Comparison of ENCODE assay signal across 8 cellular contexts in the genomic region with DNA sequence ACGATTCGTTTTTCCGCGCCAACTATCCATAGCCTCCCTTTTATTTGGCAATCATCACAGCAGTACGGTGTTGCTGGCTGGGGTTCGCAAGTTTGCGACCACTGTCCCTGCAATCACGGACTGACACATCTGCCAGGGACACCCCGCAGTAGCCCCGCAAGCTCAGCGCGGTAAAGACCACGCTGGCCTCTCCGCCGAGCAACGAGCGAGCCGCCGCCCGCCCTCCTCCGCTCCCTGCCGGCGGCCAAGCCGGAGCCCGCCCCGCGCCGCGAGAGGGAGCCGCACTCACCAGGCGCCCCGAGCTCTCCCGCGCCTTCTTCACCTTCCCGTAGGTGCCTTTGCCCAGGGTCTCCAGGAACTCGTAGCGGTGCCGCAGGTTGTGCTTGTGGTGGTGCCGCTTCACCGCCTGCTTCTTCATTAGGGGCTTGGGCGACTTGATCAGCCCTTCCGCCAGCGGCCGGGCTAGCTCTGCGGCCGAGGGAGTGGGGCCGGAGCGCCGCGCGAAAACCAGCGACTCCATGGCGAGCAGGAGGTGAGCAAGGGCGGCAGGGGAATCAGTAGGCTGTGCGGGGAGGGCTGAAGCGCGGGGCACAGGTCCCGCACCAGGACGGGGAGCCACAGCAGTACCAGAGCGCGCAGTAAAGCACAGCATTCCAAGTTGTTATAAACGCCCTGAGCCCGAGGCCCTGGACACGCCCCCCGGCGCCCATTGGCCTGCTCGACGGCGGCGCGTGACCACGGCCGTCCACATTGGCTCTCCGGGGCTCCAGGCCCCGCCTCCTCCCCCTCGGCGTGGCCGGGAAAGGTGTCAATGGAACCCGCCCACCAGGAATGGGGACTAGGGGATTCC. TPM values are rescaled to one million over a fixed set of nuclear protein-coding genes. Genes with fewer than 3 reads are reported as not detected.
A peak's percentile ranks its signal among the peaks of the same experiment; 100 is the strongest.
DNase-seq lines count a peak whose midpoint lies in the region; FAIRE-seq and TF ChIP-seq lines count a peak whose summit lies in the region.

Gene NUAK2 (minus strand): TSS at position 637 of the 850 bp plus-strand sequence. CDS start 117 bp downstream, at position 520.

- peak within 1 kb of the TSS; percentile 94 for H3K4me2 ChIP-seq in OCI-LY7 (ENCODE audit: low read length)

- POLR2A ChIA-PET in OCI-LY7 (lab: Charles Lee): interaction anchor here (0.6 to 15.8 kb wide), 6 partner anchors 21 to 1238 kb away, joined by 3 to 162 read pairs (median 4); no protein-coding TSS in a partner anchor

- H3K4me3 ChIP-seq in OCI-LY7 (ENCODE audit: low read depth, low read length, poor library complexity, severe bottlenecking): peak within 1 kb of the TSS; percentile 75
- peak within 1 kb of the TSS; percentile 98 for H3K4me3 ChIP-seq in mononuclear cell (ENCODE audit: low read length)

- DNase-seq in D341Med (ENCODE audit: low spot score) (peak; percentile 94), HT-29 (ENCODE audit: low spot score) (peak; percentile 93), OCI-LY7 (ENCODE audit: low spot score) (peak; percentile 87), erythroblast (lab: John Stamatoyannopoulos, UW) (peak; percentile 56 to 62), GM19239 (ENCODE audit: insufficient read length, low spot score) (no peak)
- peak; percentile 89 for DNase-seq in activated T-cell treated with anti-CD3 and anti-CD28 coated beads, Interleukin-2, amount 50 U/mL, for 24 hours
- DNase-seq in stimulated activated CD8-positive, alpha-beta memory T cell treated with anti-CD3 and anti-CD28 coated beads, Interleukin-2, amount 100 ng/mL, for 1 hour (ENCODE audit: low read depth in 2 of 2): peak; percentile 63 to 69

- intact Hi-C loops in OCI-LY7 (cut with micrococcal nuclease; ENCODE audit: unreplicated experiment): loop anchor here (1.0 to 2.0 kb wide), 2 partner anchors 21 to 33 kb away; no protein-coding TSS in a partner anchor

- H3K79me2 ChIP-seq in OCI-LY7 (ENCODE audit: insufficient read depth, low read depth, low read length): peaks cover 25% of the 10 kb centered on the region; the same call in 1 of the 2 replicates

- H3K9me3 ChIP-seq in OCI-LY7 (ENCODE audit: low read length) (no peaks in the 10 kb centered on the region), mononuclear cell (ENCODE audit: low read depth, low read length) (no peaks in the 10 kb centered on the region)

- H3K4me3 Mint-ChIP-seq in activated T-cell treated with anti-CD3 and anti-CD28 coated beads, Interleukin-2, amount 50 U/mL, for 24 hours: peak within 1 kb of the TSS; percentile 91

- no peaks in the 10 kb centered on the region for H3K9me2 ChIP-seq in OCI-LY7 (ENCODE audit: insufficient read depth, low read length)

- no peaks in the 10 kb centered on the region for H3K9me3 Mint-ChIP-seq in activated T-cell treated with anti-CD3 and anti-CD28 coated beads, Interleukin-2, amount 50 U/mL, for 24 hours

- peaks cover 5% of the 10 kb centered on the region for H3K36me3 Mint-ChIP-seq in activated T-cell treated with anti-CD3 and anti-CD28 coated beads, Interleukin-2, amount 50 U/mL, for 24 hours (ENCODE audit: low read depth)

- peaks cover 61% of the 10 kb centered on the region for H3K4me1 ChIP-seq in OCI-LY7 (ENCODE audit: insufficient read depth, low read length, poor library complexity, severe bottlenecking)
- H3K4me1 ChIP-seq in mononuclear cell (ENCODE audit: insufficient read depth, low read length): peaks cover 61% of the 10 kb centered on the region

- CTCF ChIA-PET in OCI-LY7 (lab: Charles Lee; ENCODE audit: unreplicated experiment): interaction anchor here (0.6 to 0.7 kb wide), 3 partner anchors 43 to 301 kb away, joined by 3 to 7 read pairs (median 3); no protein-coding TSS in a partner anchor

- peak within 1 kb of the TSS; percentile 16 for H3K27ac ChIP-seq in OCI-LY7 (ENCODE audit: low read depth, low read length, poor library complexity, severe bottlenecking)

- peak; percentile 61 for TF ChIP-seq CTCF in OCI-LY7 (conservative IDR thresholded peaks at IDR 0.05; ENCODE audit: low read length)

- H3K27ac Mint-ChIP-seq in activated T-cell treated with anti-CD3 and anti-CD28 coated beads, Interleukin-2, amount 50 U/mL, for 24 hours: peak within 1 kb of the TSS; percentile 83

- H2AFZ ChIP-seq in OCI-LY7 (ENCODE audit: low read length): peak within 1 kb of the TSS; percentile 47; the same call in 1 of the 2 replicates

- peaks cover 70% of the 10 kb centered on the region for H3K4me1 Mint-ChIP-seq in activated T-cell treated with anti-CD3 and anti-CD28 coated beads, Interleukin-2, amount 50 U/mL, for 24 hours (ENCODE audit: low read depth)

- no peak for FAIRE-seq in GM19239 (lab: Jason Lieb, UNC)

- H3K36me3 ChIP-seq in OCI-LY7 (ENCODE audit: insufficient read depth, low read length): no peaks in the 10 kb centered on the region

- no peaks in the 10 kb centered on the region for H3K27me3 Mint-ChIP-seq in activated T-cell treated with anti-CD3 and anti-CD28 coated beads, Interleukin-2, amount 50 U/mL, for 24 hours

- no TSS peak for BruUV-seq in OCI-LY7 (replicated peaks; lab: Mats Ljungman, UMichigan)

- no peaks in the 10 kb centered on the region for H3K27me3 ChIP-seq in mononuclear cell (ENCODE audit: insufficient read depth, low read length)

- H4K20me1 ChIP-seq in OCI-LY7 (ENCODE audit: insufficient read depth, low read length): peaks cover 4% of the 10 kb centered on the region; the same call in 1 of the 2 replicates

- TF ChIP-seq POLR2A in erythroblast (IDR thresholded peaks at IDR 0.05; ENCODE audit: low read length): no peak

RNA-seq across cellular contexts. Expression of gene NUAK2, which starts in this region (rescaled TPM):
- total RNA-seq in HT-29 (2014; rRNA removed; shearing (Covaris generic)): 2.4 and 3.9 TPM in 2 replicates
- total RNA-seq in OCI-LY7 (2014; rRNA removed; shearing (Covaris generic)): 6.5 and 9.1 TPM in 2 replicates
- 5.3 and 7.9 TPM in 2 replicates for total RNA-seq in OCI-LY7 (2022)
- 34.2 TPM for total RNA-seq in mononuclear cell
